11 cellular contexts compared by ENCODE assay signal in genomic region chr1:201463071-201463552, GRCh38. TPM values are rescaled to one million over a fixed set of nuclear protein-coding genes. Genes with fewer than 3 reads are reported as not detected.
A peak's percentile ranks its signal among the peaks of the same experiment; 100 is the strongest.
DNase-seq lines count a peak whose midpoint lies in the region; ATAC-seq and TF ChIP-seq lines count a peak whose summit lies in the region.
"Had no signal": no experiment of that assay in that cellular context is flagged by ENCODE, and none has a peak within 500 bp of the region (broad histone marks: within the 10 kb centered on the region; RNA-seq: fewer than 3 reads in every experiment).

No MANE protein-coding gene starts in this region.

- H3K27ac ChIP-seq in epithelial cell of prostate = peak overlapping the region; percentile 100

- peaks cover 56% of the 10 kb centered on the region for H3K4me1 Mint-ChIP-seq in nephron

- no peak overlapping the region for H3K4me3 Mint-ChIP-seq in nephron
- H3K4me3 Mint-ChIP-seq: naive B cell had no signal

- peak; percentile 35 for TF ChIP-seq CTCF in AG09309 (IDR thresholded peaks at IDR 0.05; ENCODE audit: control insufficient read depth, insufficient read depth, low read depth, low read length, missing control alignments)
- peak in 1 of 3 experiments; percentile 9 for TF ChIP-seq CTCF in nephron (IDR thresholded peaks at IDR 0.05; ENCODE audit: unreplicated experiment in 3 of 3)

- ATAC-seq in GM18511 (IDR thresholded peaks at IDR 0.05; ENCODE audit: unreplicated experiment) = no peak

- H3K27ac Mint-ChIP-seq in nephron = peak overlapping the region in 2 of 3 experiments; percentile 3 to 9
- H3K27ac Mint-ChIP-seq: naive B cell had no signal

- no peaks in the 10 kb centered on the region for H3K9me3 Mint-ChIP-seq in nephron
- H3K9me3 Mint-ChIP-seq: naive B cell had no signal

- DNase-seq in AG09309 (ENCODE audit: low read depth) (no peak), NCI-H460 (ENCODE audit: extremely low read depth, low read depth) (peak; percentile 60), epithelial cell of prostate (ENCODE audit: low read depth, low spot score) (no peak), SHP77 treated with DMSO at 0.1 percent for 48 hours (lab: John Stamatoyannopoulos, UW) (no peak), 8988T (no peak)
- no peak for DNase-seq in activated naive CD4-positive, alpha-beta T cell (lab: John Stamatoyannopoulos, UW)
- DNase-seq: DMS153, naive B cell, NCI-H69 had no signal

- H3K36me3 Mint-ChIP-seq in nephron (ENCODE audit: low read depth) = peaks cover 19% of the 10 kb centered on the region
- H3K36me3 Mint-ChIP-seq: naive B cell had no signal

- no peak overlapping the region for H3K4me3 ChIP-seq in AG09309 (ENCODE audit: control insufficient read depth, low read depth, low read length)

- peaks cover 17% of the 10 kb centered on the region for H3K27me3 Mint-ChIP-seq in nephron (ENCODE audit: low read depth)

RNA-seq across cellular contexts. Expression of gene PHLDA3, which starts 5.9 kb away (rescaled TPM):
- total RNA-seq in NCI-H460 (2014; rRNA removed; shearing (Covaris generic)) = 53.8 and 54.6 TPM in 2 replicates
- 32.9 and 44.9 TPM in 2 replicates for polyA plus RNA-seq in NCI-H460 (2014; cell fraction: nucleus; rRNA removed)

RNA-seq across cellular contexts. Expression of gene TNNI1, which starts 41.6 kb away (rescaled TPM):
- total RNA-seq in NCI-H460 (2014; rRNA removed; shearing (Covaris generic)) = 1.9 TPM in 1 of 2 replicates, not detected in the other
- polyA plus RNA-seq in NCI-H460 (2014; cell fraction: nucleus; rRNA removed) = not detected in 2 replicates

RNA-seq across cellular contexts. Expression of gene CSRP1, which starts 43.8 kb away (rescaled TPM):
- 729 and 850 TPM in 2 replicates for total RNA-seq in NCI-H460 (2014; rRNA removed; shearing (Covaris generic))
- polyA plus RNA-seq in NCI-H460 (2014; cell fraction: nucleus; rRNA removed) = 1,097 and 1,161 TPM in 2 replicates
